Comparison of ENCODE assay signal across 1 cellular context in genomic region chr1:224428713-224429112, GRCh38.
TF ChIP-seq lines count a peak whose summit lies in the region.

No MANE protein-coding gene starts in this region.

TF ChIP-seq in K562, 482 proteins besides CTCF, POLR2A, EP300 and RAD21:
- TF ChIP-seq C11orf30 (IDR thresholded peaks at IDR 0.05; ENCODE audit: low read depth) (peak; percentile 93), MAFG (tag; conservative IDR thresholded peaks at IDR 0.05) (peak; percentile 89), CBFA2T3 (IDR thresholded peaks at IDR 0.05) (0 out of 2 replicates have a peak, but pooled peaks have one; percentile 12), ZNF384 (IDR thresholded peaks at IDR 0.05; ENCODE audit: low read depth, low read length) (peak; percentile 46), NFE2 (IDR thresholded peaks at IDR 0.05; ENCODE audit: low read depth) (peak; percentile 68), RBFOX2 (IDR thresholded peaks at IDR 0.05; ENCODE audit: low read depth, low read length) (0 out of 2 replicates have a peak, but pooled peaks have one; percentile 4), CEBPB (tag; IDR thresholded peaks at IDR 0.05) (peak; percentile 79), SUPT5H (IDR thresholded peaks at IDR 0.05) (0 out of 2 replicates have a peak, but pooled peaks have one; percentile 34), MAFK (IDR thresholded peaks at IDR 0.05; ENCODE audit: low read length) (peak; percentile 12; the same call in 1 of the 2 replicates), TRIM24 (IDR thresholded peaks at IDR 0.05) (0 out of 4 replicates have a peak, but pooled peaks of 1 of the 2 experiments have one; percentile 31), NFE2L1 (tag; IDR thresholded peaks at IDR 0.05; ENCODE audit: borderline replicate concordance, low read depth) (0 out of 2 replicates have a peak, but pooled peaks have one; percentile 6), ZNF316 (IDR thresholded peaks at IDR 0.05) (peak; percentile 97), ARID1B (IDR thresholded peaks at IDR 0.05) (0 out of 2 replicates have a peak, but pooled peaks have one; percentile 14), DPF2 (IDR thresholded peaks at IDR 0.05) (peak; percentile 37; the same call in 1 of the 2 replicates), MAFF (IDR thresholded peaks at IDR 0.05; ENCODE audit: low read length) (peak; percentile 56), EHMT2 (IDR thresholded peaks at IDR 0.05) (0 out of 2 replicates have a peak, but pooled peaks have one; percentile 14)
- TF ChIP-seq, protein P1, sequence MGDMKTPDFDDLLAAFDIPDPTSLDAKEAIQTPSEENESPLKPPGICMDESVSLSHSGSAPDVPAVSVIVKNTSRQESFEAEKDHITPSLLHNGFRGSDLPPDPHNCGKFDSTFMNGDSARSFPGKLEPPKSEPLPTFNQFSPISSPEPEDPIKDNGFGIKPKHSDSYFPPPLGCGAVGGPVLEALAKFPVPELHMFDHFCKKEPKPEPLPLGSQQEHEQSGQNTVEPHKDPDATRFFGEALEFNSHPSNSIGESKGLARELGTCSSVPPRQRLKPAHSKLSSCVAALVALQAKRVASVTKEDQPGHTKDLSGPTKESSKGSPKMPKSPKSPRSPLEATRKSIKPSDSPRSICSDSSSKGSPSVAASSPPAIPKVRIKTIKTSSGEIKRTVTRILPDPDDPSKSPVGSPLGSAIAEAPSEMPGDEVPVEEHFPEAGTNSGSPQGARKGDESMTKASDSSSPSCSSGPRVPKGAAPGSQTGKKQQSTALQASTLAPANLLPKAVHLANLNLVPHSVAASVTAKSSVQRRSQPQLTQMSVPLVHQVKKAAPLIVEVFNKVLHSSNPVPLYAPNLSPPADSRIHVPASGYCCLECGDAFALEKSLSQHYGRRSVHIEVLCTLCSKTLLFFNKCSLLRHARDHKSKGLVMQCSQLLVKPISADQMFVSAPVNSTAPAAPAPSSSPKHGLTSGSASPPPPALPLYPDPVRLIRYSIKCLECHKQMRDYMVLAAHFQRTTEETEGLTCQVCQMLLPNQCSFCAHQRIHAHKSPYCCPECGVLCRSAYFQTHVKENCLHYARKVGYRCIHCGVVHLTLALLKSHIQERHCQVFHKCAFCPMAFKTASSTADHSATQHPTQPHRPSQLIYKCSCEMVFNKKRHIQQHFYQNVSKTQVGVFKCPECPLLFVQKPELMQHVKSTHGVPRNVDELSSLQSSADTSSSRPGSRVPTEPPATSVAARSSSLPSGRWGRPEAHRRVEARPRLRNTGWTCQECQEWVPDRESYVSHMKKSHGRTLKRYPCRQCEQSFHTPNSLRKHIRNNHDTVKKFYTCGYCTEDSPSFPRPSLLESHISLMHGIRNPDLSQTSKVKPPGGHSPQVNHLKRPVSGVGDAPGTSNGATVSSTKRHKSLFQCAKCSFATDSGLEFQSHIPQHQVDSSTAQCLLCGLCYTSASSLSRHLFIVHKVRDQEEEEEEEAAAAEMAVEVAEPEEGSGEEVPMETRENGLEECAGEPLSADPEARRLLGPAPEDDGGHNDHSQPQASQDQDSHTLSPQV (IDR thresholded peaks at IDR 0.05), result 0 out of 2 replicates have a peak, but pooled peaks have one; percentile 21
TF ChIP-seq in K562: peak in this region for 17; not testable (repeated sequence) for 465.
